ENCODE assay signal across 1 cellular context in genomic region chr1:174159253-174160108, GRCh38.
TF ChIP-seq lines count a peak whose summit lies in the region.

Gene RABGAP1L (plus strand): TSS chr1:174159520.

TF ChIP-seq in HEK293, 187 proteins besides CTCF, POLR2A, EP300 and RAD21 (continued from another document):
- TF ChIP-seq KLF17 (tag by site-specific recombination; IDR thresholded peaks at IDR 0.05) (peak; percentile 85), GLIS1 (tag by site-specific recombination; IDR thresholded peaks at IDR 0.05) (peak; percentile 92), ZNF391 (tag by site-specific recombination; IDR thresholded peaks at IDR 0.05; ENCODE audit: borderline replicate concordance, low read depth) (no peak), ZNF398 (tag by site-specific recombination; IDR thresholded peaks at IDR 0.05) (peak; percentile 92), ZNF426 (tag by site-specific recombination; IDR thresholded peaks at IDR 0.05) (no peak), ZNF341 (tag by site-specific recombination; IDR thresholded peaks at IDR 0.05; ENCODE audit: low read depth) (peak; percentile 86), KLF7 (tag by site-specific recombination; IDR thresholded peaks at IDR 0.05; ENCODE audit: borderline replicate concordance) (peak; percentile 75; the same call in 1 of the 2 replicates), PRDM4 (tag by site-specific recombination; IDR thresholded peaks at IDR 0.05) (no peak), ZNF580 (tag by site-specific recombination; IDR thresholded peaks at IDR 0.05) (0 out of 2 replicates have a peak, but pooled peaks have one; percentile 13), ZNF626 (tag by site-specific recombination; IDR thresholded peaks at IDR 0.05) (no peak), ZNF76 (tag by site-specific recombination; IDR thresholded peaks at IDR 0.05; ENCODE audit: borderline replicate concordance, low read depth) (peak; percentile 74), BCL11A (tag by site-specific recombination; IDR thresholded peaks at IDR 0.05; ENCODE audit: low read depth) (0 out of 2 replicates have a peak, but pooled peaks have one; percentile 37), ZFP37 (tag by site-specific recombination; IDR thresholded peaks at IDR 0.05) (peak; percentile 74; the same call in 1 of the 2 replicates), HIC1 (tag by site-specific recombination; IDR thresholded peaks at IDR 0.05) (peak; percentile 47; the same call in 1 of the 2 replicates), KLF9 (tag by site-specific recombination; IDR thresholded peaks at IDR 0.05; ENCODE audit: low read depth) (peak; percentile 74), SP3 (tag by site-specific recombination; IDR thresholded peaks at IDR 0.05) (peak; percentile 87)
TF ChIP-seq in HEK293: peak in this region for 55.
